In genomic region chr11:22780914-22781593, GRCh38 we compare ENCODE assay signal across 9 cellular contexts. TPM values are rescaled to one million over a fixed set of nuclear protein-coding genes. Genes with fewer than 3 reads are reported as not detected.
DNase-seq lines count a peak whose midpoint lies in the region; ATAC-seq and TF ChIP-seq lines count a peak whose summit lies in the region.
"Had no signal": no experiment of that assay in that cellular context is flagged by ENCODE, and none has a peak within 500 bp of the region (broad histone marks: within the 10 kb centered on the region; RNA-seq: fewer than 3 reads in every experiment).

No MANE protein-coding gene starts in this region.

- H3K4me1 Mint-ChIP-seq in immature natural killer cell: peaks cover 10 to 11% of the 10 kb centered on the region in 2 donors
- peaks cover 8% of the 10 kb centered on the region for H3K4me1 Mint-ChIP-seq in stimulated activated memory B cell treated with anti-CD40 and anti-IgM and Interleukin-4, amounts not matched to agents 10 μg/mL and 1 μg/mL and 100 μg/mL, for 72 hours

- no peaks in the 10 kb centered on the region for H3K36me3 Mint-ChIP-seq in immature natural killer cell
- no peaks in the 10 kb centered on the region for H3K36me3 Mint-ChIP-seq in stimulated activated memory B cell treated with anti-CD40 and anti-IgM and Interleukin-4, amounts not matched to agents 10 μg/mL and 1 μg/mL and 100 μg/mL, for 72 hours

- peaks cover 2 to 5% (median 2%) of the 10 kb centered on the region in 3 donors for H3K27me3 Mint-ChIP-seq in immature natural killer cell (ENCODE audit: low read depth in 3 of 3)
- H3K27me3 Mint-ChIP-seq in stimulated activated memory B cell treated with anti-CD40 and anti-IgM and Interleukin-4, amounts not matched to agents 10 μg/mL and 1 μg/mL and 100 μg/mL, for 72 hours: no peaks in the 10 kb centered on the region

- H3K27me3 ChIP-seq in dorsolateral prefrontal cortex: no peaks in the 10 kb centered on the region

- no peak overlapping the region for H3K4me3 ChIP-seq in dorsolateral prefrontal cortex

- DNase-seq in immature natural killer cell: peak; percentile 8 to 25 (median 17)
- no peak for DNase-seq in dorsolateral prefrontal cortex
- no peak for DNase-seq in SW480 (ENCODE audit: low spot score)
- DNase-seq: NCI-H524 treated with DMSO at 0.1 percent for 48 hours; stimulated activated CD4-positive, alpha-beta T cell treated with anti-CD3 and anti-CD28 coated beads, Interleukin-12 subunit alpha, Interleukin-12 subunit beta, amount 100 ng/mL, for 4 hours had no signal

- TF ChIP-seq CTCF in dorsolateral prefrontal cortex (IDR thresholded peaks at IDR 0.05 in 54 of 56, conservative IDR thresholded peaks at IDR 0.05 in 2 of 56; ENCODE audit: low read depth in 1 of 56, partially characterized antibody in 56 of 56): no peak

- intact Hi-C loops in dorsolateral prefrontal cortex (cut with DNase I): loop anchor here (5.0 to 10.0 kb wide), 3 partner anchors 114 to 436 kb away; partner anchors contain the start of genes FANCF (in 1 of the 2) and GAS2 (in 1 of the 2)

- peak overlapping the region; percentile 6 to 51 (median 30) for H3K27ac Mint-ChIP-seq in immature natural killer cell
- H3K27ac Mint-ChIP-seq in stimulated activated memory B cell treated with anti-CD40 and anti-IgM and Interleukin-4, amounts not matched to agents 10 μg/mL and 1 μg/mL and 100 μg/mL, for 72 hours: no peak overlapping the region

- peak overlapping the region in 10 of 59 donors; percentile 5 to 92 (median 22) for H3K27ac ChIP-seq in dorsolateral prefrontal cortex

- ATAC-seq in GM18867 (IDR thresholded peaks at IDR 0.05; ENCODE audit: unreplicated experiment) (peak; percentile 95), GM21717 (IDR thresholded peaks at IDR 0.05; ENCODE audit: unreplicated experiment) (peak; percentile 75), HG03460 (IDR thresholded peaks at IDR 0.05; ENCODE audit: unreplicated experiment) (peak; percentile 91)
- no peak for ATAC-seq in stimulated activated memory B cell treated with anti-CD40 and anti-IgM and Interleukin-4, amounts not matched to agents 10 μg/mL and 1 μg/mL and 100 μg/mL, for 72 hours

- peak overlapping the region in 3 of 5 donors; percentile 1 to 25 (median 5) for H3K4me3 Mint-ChIP-seq in immature natural killer cell
- no peak overlapping the region for H3K4me3 Mint-ChIP-seq in stimulated activated memory B cell treated with anti-CD40 and anti-IgM and Interleukin-4, amounts not matched to agents 10 μg/mL and 1 μg/mL and 100 μg/mL, for 72 hours

- no peaks in the 10 kb centered on the region for H3K9me3 Mint-ChIP-seq in immature natural killer cell
- no peaks in the 10 kb centered on the region for H3K9me3 Mint-ChIP-seq in stimulated activated memory B cell treated with anti-CD40 and anti-IgM and Interleukin-4, amounts not matched to agents 10 μg/mL and 1 μg/mL and 100 μg/mL, for 72 hours

RNA-seq across cellular contexts. Expression of gene SVIP, which starts 48.5 kb away (rescaled TPM):
- 10 to 100 TPM; 25.4 to 28.3 (median 26.7) TPM for polyA plus RNA-seq in immature natural killer cell
- 10 to 100 TPM; 24.9 to 78.0 (median 51.0) TPM for total RNA-seq in dorsolateral prefrontal cortex

Comparison
In these comparisons a context has a peak if more than half of its experiments do, and no peak if none do; other contexts are left out.
1. DNase-seq: peak in immature natural killer cell (3 of 3); none in dorsolateral prefrontal cortex (0 of 10) and SW480 (single experiment).